Comparison of ENCODE assay signal across 14 cellular contexts in genomic region chr5:157390924-157391297, GRCh38.
A peak's percentile ranks its signal among the peaks of the same experiment; 100 is the strongest.
DNase-seq lines count a peak whose midpoint lies in the region; ATAC-seq and FAIRE-seq lines count a peak whose summit lies in the region.
"Had no signal": no experiment of that assay in that cellular context is flagged by ENCODE, and none has a peak within 500 bp of the region (broad histone marks: within the 10 kb centered on the region; RNA-seq: fewer than 3 reads in every experiment).

No MANE protein-coding gene starts in this region.

- 85% methylated on average over 4 of the region's 6 CpGs for WGBS in mesenchymal stem cell

- H4K91ac ChIP-seq in mesenchymal stem cell (ENCODE audit: low read length), result no peak overlapping the region

- no peak overlapping the region for H3K18ac ChIP-seq in mesenchymal stem cell (ENCODE audit: low read depth in 1 of 2, low read length in 2 of 2)

- H3K27me3 Mint-ChIP-seq in activated naive CD4-positive, alpha-beta T cell treated with anti-CD3 and anti-CD28 coated beads, Interleukin-2, amount 10 ng/mL, durations not matched to agents 7 days and 5 days, result no peaks in the 10 kb centered on the region
- H3K27me3 Mint-ChIP-seq in activated naive CD8-positive, alpha-beta T cell, result no peaks in the 10 kb centered on the region

- H3K36me3 Mint-ChIP-seq in activated naive CD4-positive, alpha-beta T cell treated with anti-CD3 and anti-CD28 coated beads, Interleukin-2, amount 10 ng/mL, durations not matched to agents 7 days and 5 days, result peaks cover 71% of the 10 kb centered on the region
- peaks cover 25% of the 10 kb centered on the region for H3K36me3 Mint-ChIP-seq in activated naive CD8-positive, alpha-beta T cell

- H3K4me1 Mint-ChIP-seq in activated naive CD4-positive, alpha-beta T cell treated with anti-CD3 and anti-CD28 coated beads, Interleukin-2, amount 10 ng/mL, durations not matched to agents 7 days and 5 days, result peaks cover 14% of the 10 kb centered on the region
- H3K4me1 Mint-ChIP-seq in activated naive CD8-positive, alpha-beta T cell (ENCODE audit: low read depth), result peaks cover 13% of the 10 kb centered on the region

- no peaks in the 10 kb centered on the region for H3K79me1 ChIP-seq in mesenchymal stem cell (replicated peaks; ENCODE audit: low read length, poor library complexity, severe bottlenecking)

- H3K9me3 ChIP-seq in mesenchymal stem cell (ENCODE audit: control insufficient read depth, low read length), result no peaks in the 10 kb centered on the region
- H3K9me3 ChIP-seq: vagina had no signal

- H2BK120ac ChIP-seq in mesenchymal stem cell (ENCODE audit: low read depth, low read length), result no peak overlapping the region

- peak overlapping the region; percentile 75 for H2AFZ ChIP-seq in mesenchymal stem cell (ENCODE audit: low read depth, low read length)

- peak overlapping the region; percentile 75 for H3K27ac Mint-ChIP-seq in activated naive CD4-positive, alpha-beta T cell treated with anti-CD3 and anti-CD28 coated beads, Interleukin-2, amount 10 ng/mL, durations not matched to agents 7 days and 5 days
- peak overlapping the region; percentile 89 for H3K27ac Mint-ChIP-seq in activated naive CD8-positive, alpha-beta T cell

- no peak overlapping the region for H4K8ac ChIP-seq in mesenchymal stem cell (ENCODE audit: low read length)

- H2BK5ac ChIP-seq in mesenchymal stem cell (ENCODE audit: low read depth, low read length, poor library complexity, severe bottlenecking), result no peak overlapping the region

- peak overlapping the region in 1 of 2 experiments; percentile 23 for H2BK12ac ChIP-seq in mesenchymal stem cell (ENCODE audit: low read length in 2 of 2)

- no peak overlapping the region for H3K4me3 Mint-ChIP-seq in activated naive CD4-positive, alpha-beta T cell treated with anti-CD3 and anti-CD28 coated beads, Interleukin-2, amount 10 ng/mL, durations not matched to agents 7 days and 5 days
- H3K4me3 Mint-ChIP-seq in activated naive CD8-positive, alpha-beta T cell, result no peak overlapping the region

- intact Hi-C loops in left colon (cut with DNase I, micrococcal nuclease), result no loop called here

- H2AK5ac ChIP-seq in mesenchymal stem cell (ENCODE audit: low read length, severe bottlenecking), result peak overlapping the region; percentile 63

- no peak overlapping the region for H2BK15ac ChIP-seq in mesenchymal stem cell (ENCODE audit: low read depth, poor library complexity, severe bottlenecking)

- no peak overlapping the region for H3K4me3 ChIP-seq in mesenchymal stem cell (ENCODE audit: insufficient read depth in 1 of 2, low read depth in 1 of 2, low read length in 2 of 2)
- H3K4me3 ChIP-seq: vagina had no signal

- CTCF ChIA-PET in activated naive CD4-positive, alpha-beta T cell treated with anti-CD3 and anti-CD28 coated beads, Interleukin-2, amount 10 ng/mL, durations not matched to agents 7 days and 5 days (lab: Charles Lee), result interaction anchor here (2.1 kb wide), 1 partner anchor 48 kb away, joined by 8 read pairs; no protein-coding TSS in a partner anchor

- peaks cover 0 to 18% of the 10 kb centered on the region in 2 experiments for H3K36me3 ChIP-seq in mesenchymal stem cell (ENCODE audit: control insufficient read depth in 1 of 2, insufficient read depth in 2 of 2, low read depth in 1 of 2, low read length in 2 of 2)
- H3K36me3 ChIP-seq: vagina had no signal

- H3K9ac ChIP-seq in mesenchymal stem cell (ENCODE audit: low read length), result no peak overlapping the region

- no peak for ATAC-seq in GM19455 (IDR thresholded peaks at IDR 0.05; ENCODE audit: unreplicated experiment)
- ATAC-seq in left colon, result no peak
- ATAC-seq: Right ventricle myocardium inferior had no signal

- no peak overlapping the region for H3K23ac ChIP-seq in mesenchymal stem cell (ENCODE audit: low read length in 2 of 2)

- H3K27ac ChIP-seq in mesenchymal stem cell (ENCODE audit: low read length, poor library complexity, severe bottlenecking), result peak overlapping the region; percentile 76

- no peak overlapping the region for H3K4ac ChIP-seq in mesenchymal stem cell (ENCODE audit: low read depth in 1 of 2, low read length in 2 of 2)

- no peak overlapping the region for H3K4me2 ChIP-seq in mesenchymal stem cell (ENCODE audit: low read length, poor library complexity, severe bottlenecking)

- H3K14ac ChIP-seq in mesenchymal stem cell (ENCODE audit: low read length in 2 of 2), result no peak overlapping the region

- H3K4me1 ChIP-seq in mesenchymal stem cell (ENCODE audit: control insufficient read depth, insufficient read depth, low read depth, low read length), result peaks cover 18% of the 10 kb centered on the region

- no peaks in the 10 kb centered on the region for H3K9me3 Mint-ChIP-seq in activated naive CD4-positive, alpha-beta T cell treated with anti-CD3 and anti-CD28 coated beads, Interleukin-2, amount 10 ng/mL, durations not matched to agents 7 days and 5 days
- peaks cover 4% of the 10 kb centered on the region for H3K9me3 Mint-ChIP-seq in activated naive CD8-positive, alpha-beta T cell (ENCODE audit: low read depth)

- H3K27me3 ChIP-seq in mesenchymal stem cell (ENCODE audit: control insufficient read depth in 1 of 2, insufficient read depth in 1 of 2, low read length in 2 of 2), result no peaks in the 10 kb centered on the region
- H3K27me3 ChIP-seq: vagina had no signal

- FAIRE-seq in urothelium cell line (lab: Jason Lieb, UNC), result peak; percentile 9

- no peak for DNase-seq in activated naive CD4-positive, alpha-beta T cell treated with anti-CD3 and anti-CD28 coated beads, Interleukin-2, amount 10 ng/mL, durations not matched to agents 7 days and 5 days
- DNase-seq in activated naive CD4-positive, alpha-beta T cell treated with anti-CD3 and anti-CD28 coated beads, Interleukin-2, amount 50 U/mL, for 16 hours, result no peak
- DNase-seq in mesenchymal stem cell, result no peak
- DNase-seq in urothelium cell line (ENCODE audit: low spot score), result no peak
- DNase-seq in HCEC 1CT, result no peak
- DNase-seq in left colon, result no peak
- DNase-seq: KG1, NCI-H1694, NCI-H69, occipital lobe had no signal
